Comparison of ENCODE assay signal across 9 cellular contexts in genomic region chr17:71023631-71024030, GRCh38.
DNase-seq lines count a peak whose midpoint lies in the region; TF ChIP-seq lines count a peak whose summit lies in the region.
"Had no signal": no experiment of that assay in that cellular context is flagged by ENCODE, and none has a peak within 500 bp of the region (broad histone marks: within the 10 kb centered on the region; RNA-seq: fewer than 3 reads in every experiment).

No MANE protein-coding gene starts in this region.

- peak overlapping the region; percentile 48 for H3K4me2 ChIP-seq in smooth muscle cell

- H3K27me3 ChIP-seq in smooth muscle cell (ENCODE audit: low read depth) = no peaks in the 10 kb centered on the region

- no peaks in the 10 kb centered on the region for H3K9me3 ChIP-seq in smooth muscle cell (replicated peaks; ENCODE audit: low read depth)

- peak; percentile 1 for DNase-seq in NCI-H2029 (lab: John Stamatoyannopoulos, UW)
- no peak for DNase-seq in NCI-H2029 treated with DMSO at 0.1 percent for 48 hours (lab: John Stamatoyannopoulos, UW)
- DNase-seq in NCI-H345 (lab: John Stamatoyannopoulos, UW) = peak; percentile 37
- DNase-seq in choroid plexus epithelial cell (ENCODE audit: low read depth) = peak; percentile 42
- no peak for DNase-seq in smooth muscle cell (lab: John Stamatoyannopoulos, UW; ENCODE audit: unreplicated experiment)
- DNase-seq in effector CD4-positive, alpha-beta T cell = no peak
- no peak for DNase-seq in ACHN
- no peak for DNase-seq in dedifferentiated amniotic fluid mesenchymal stem cell (ENCODE audit: extremely low spot score)
- DNase-seq: 8988T had no signal

- no peak overlapping the region for H3K27ac ChIP-seq in smooth muscle cell (ENCODE audit: low read depth)

- no peak overlapping the region for H3K9ac ChIP-seq in smooth muscle cell (ENCODE audit: low read depth)

- no peaks in the 10 kb centered on the region for H4K20me1 ChIP-seq in smooth muscle cell (ENCODE audit: low read depth)

- H3K4me1 ChIP-seq in smooth muscle cell (ENCODE audit: low read depth) = peaks cover 3% of the 10 kb centered on the region

- H3K4me3 ChIP-seq in choroid plexus epithelial cell (ENCODE audit: low read depth, low read length) (no peak overlapping the region), smooth muscle cell (no peak overlapping the region)

- no peaks in the 10 kb centered on the region for H3F3A ChIP-seq in smooth muscle cell (ENCODE audit: low read depth)

- TF ChIP-seq CTCF in choroid plexus epithelial cell (conservative IDR thresholded peaks at IDR 0.05; ENCODE audit: low read depth, low read length) (no peak), smooth muscle cell (IDR thresholded peaks at IDR 0.05; ENCODE audit: borderline replicate concordance, insufficient read depth, poor library complexity, severe bottlenecking) (no peak)

- H2AFZ ChIP-seq in smooth muscle cell (ENCODE audit: low read depth) = peak overlapping the region; percentile 26

- in situ Hi-C loops in ACHN (cut with HindIII; ENCODE audit: low pct_ligation_motif_present, low pct_unique_long_range_greater_than_20kb, low sequenced_read_pairs) = no loop called here

- H3K79me2 ChIP-seq in smooth muscle cell (ENCODE audit: low read depth) = no peaks in the 10 kb centered on the region

- 11% methylated on average over 4 of the region's 4 CpGs for WGBS in smooth muscle cell (ENCODE audit: low lambda C conversion rate)

- no peaks in the 10 kb centered on the region for H3K36me3 ChIP-seq in smooth muscle cell (ENCODE audit: low read depth)

Comparison
In these comparisons a context has a peak if more than half of its experiments do, and no peak if none do; other contexts are left out.
1. DNase-seq: peak in NCI-H2029 (single experiment), NCI-H345 (single experiment) and choroid plexus epithelial cell (single experiment); none in NCI-H2029 treated with DMSO at 0.1 percent for 48 hours (single experiment), smooth muscle cell (single experiment), effector CD4-positive, alpha-beta T cell (single experiment), ACHN (single experiment) and dedifferentiated amniotic fluid mesenchymal stem cell (single experiment).